Comparison of ENCODE assay signal across 1 cellular context in genomic region chr6:43773981-43774775, GRCh38.
TF ChIP-seq lines count a peak whose summit lies in the region.

No MANE protein-coding gene starts in this region.

TF ChIP-seq in HepG2, 621 proteins besides CTCF, POLR2A, EP300 and RAD21 (continued from another document and continues in another):
- TF ChIP-seq FOXP4 (CRISPR knock-in tag; IDR thresholded peaks at IDR 0.05), result no peak
- TF ChIP-seq RFXAP (CRISPR knock-in tag; IDR thresholded peaks at IDR 0.05; ENCODE audit: borderline replicate concordance), result no peak
- 0 out of 2 replicates have a peak, but pooled peaks have one; percentile 78 for TF ChIP-seq ZNF572 (CRISPR knock-in tag; IDR thresholded peaks at IDR 0.05)
- TF ChIP-seq NCOA2 (CRISPR knock-in tag; IDR thresholded peaks at IDR 0.05), result no peak
- TF ChIP-seq KLF11 (CRISPR knock-in tag; IDR thresholded peaks at IDR 0.05), result no peak
- TF ChIP-seq FUBP1 (CRISPR knock-in tag; IDR thresholded peaks at IDR 0.05; ENCODE audit: borderline replicate concordance), result no peak
- TF ChIP-seq ZNF34 (CRISPR knock-in tag; IDR thresholded peaks at IDR 0.05; ENCODE audit: borderline replicate concordance), result no peak
- no peak for TF ChIP-seq EZH2 (conservative IDR thresholded peaks at IDR 0.05; ENCODE audit: low read depth, low read length)
- no peak for TF ChIP-seq CBX1 (IDR thresholded peaks at IDR 0.05; ENCODE audit: low read depth)
- no peak for TF ChIP-seq RERE (CRISPR knock-in tag; IDR thresholded peaks at IDR 0.05; ENCODE audit: low read depth)
- TF ChIP-seq TERF1 (CRISPR knock-in tag; IDR thresholded peaks at IDR 0.05), result no peak
- no peak for TF ChIP-seq PBX3 (CRISPR knock-in tag; IDR thresholded peaks at IDR 0.05; ENCODE audit: borderline replicate concordance)
- peak; percentile 46; the same call in 1 of the 2 replicates for TF ChIP-seq HNF1B (CRISPR knock-in tag; IDR thresholded peaks at IDR 0.05)
- TF ChIP-seq SMC3 (IDR thresholded peaks at IDR 0.05; ENCODE audit: low read length), result no peak
- TF ChIP-seq GMEB2 (CRISPR knock-in tag; IDR thresholded peaks at IDR 0.05; ENCODE audit: low read depth), result no peak
- TF ChIP-seq SAFB2 (CRISPR knock-in tag; IDR thresholded peaks at IDR 0.05; ENCODE audit: borderline replicate concordance, low read depth), result no peak; the same call in 1 of the 2 replicates
- no peak for TF ChIP-seq ZNF790 (CRISPR knock-in tag; IDR thresholded peaks at IDR 0.05; ENCODE audit: borderline replicate concordance)
- TF ChIP-seq HOXA5 (CRISPR knock-in tag; IDR thresholded peaks at IDR 0.05), result 0 out of 2 replicates have a peak, but pooled peaks have one; percentile 21
- no peak for TF ChIP-seq CSRNP1 (CRISPR knock-in tag; IDR thresholded peaks at IDR 0.05)
- no peak for TF ChIP-seq MIER3 (CRISPR knock-in tag; IDR thresholded peaks at IDR 0.05; ENCODE audit: borderline replicate concordance)
- no peak for TF ChIP-seq ARNTL (CRISPR knock-in tag; IDR thresholded peaks at IDR 0.05)
- 0 out of 2 replicates have a peak, but pooled peaks have one; percentile 27 for TF ChIP-seq MEIS2 (CRISPR knock-in tag; IDR thresholded peaks at IDR 0.05)
- TF ChIP-seq ZNF275 (CRISPR knock-in tag; IDR thresholded peaks at IDR 0.05; ENCODE audit: borderline replicate concordance), result no peak
- no peak for TF ChIP-seq TFAP4 (IDR thresholded peaks at IDR 0.05; ENCODE audit: borderline replicate concordance, low read depth)
- TF ChIP-seq ZNF841 (CRISPR knock-in tag; IDR thresholded peaks at IDR 0.05; ENCODE audit: borderline replicate concordance), result no peak
- TF ChIP-seq ARHGAP35 (CRISPR knock-in tag; IDR thresholded peaks at IDR 0.05; ENCODE audit: borderline replicate concordance), result no peak
- no peak for TF ChIP-seq RXRB (CRISPR knock-in tag; IDR thresholded peaks at IDR 0.05; ENCODE audit: borderline replicate concordance)
- no peak for TF ChIP-seq SMYD3 (CRISPR knock-in tag; IDR thresholded peaks at IDR 0.05)
- TF ChIP-seq ZNF556 (CRISPR knock-in tag; IDR thresholded peaks at IDR 0.05; ENCODE audit: borderline replicate concordance), result no peak
- TF ChIP-seq ZC3H13 (CRISPR knock-in tag; IDR thresholded peaks at IDR 0.05), result peak; percentile 76
- TF ChIP-seq MAFF (IDR thresholded peaks at IDR 0.05; ENCODE audit: low read depth, low read length), result no peak
- TF ChIP-seq HHEX (CRISPR knock-in tag; IDR thresholded peaks at IDR 0.05), result no peak
- no peak for TF ChIP-seq SMARCE1 (IDR thresholded peaks at IDR 0.05; ENCODE audit: borderline replicate concordance)
- no peak for TF ChIP-seq ZNF180 (CRISPR knock-in tag; IDR thresholded peaks at IDR 0.05; ENCODE audit: borderline replicate concordance, low read depth)
- TF ChIP-seq ZNF550 (CRISPR knock-in tag; IDR thresholded peaks at IDR 0.05; ENCODE audit: borderline replicate concordance), result no peak
- no peak for TF ChIP-seq SKI (IDR thresholded peaks at IDR 0.05; ENCODE audit: partially characterized antibody)
- no peak for TF ChIP-seq ELF4 (CRISPR knock-in tag; IDR thresholded peaks at IDR 0.05; ENCODE audit: borderline replicate concordance)
- no peak for TF ChIP-seq ZNF616 (CRISPR knock-in tag; IDR thresholded peaks at IDR 0.05; ENCODE audit: low read depth)
- TF ChIP-seq ETS1 (CRISPR knock-in tag; IDR thresholded peaks at IDR 0.05), result no peak
- no peak for TF ChIP-seq TOPORS (CRISPR knock-in tag; IDR thresholded peaks at IDR 0.05)
- TF ChIP-seq NFKB2 (CRISPR knock-in tag; IDR thresholded peaks at IDR 0.05; ENCODE audit: borderline replicate concordance), result 0 out of 2 replicates have a peak, but pooled peaks have one; percentile 24
- TF ChIP-seq ZNF430 (CRISPR knock-in tag; IDR thresholded peaks at IDR 0.05), result no peak; the same call in 1 of the 2 replicates
- TF ChIP-seq DMAP1 (CRISPR knock-in tag; IDR thresholded peaks at IDR 0.05), result no peak
